In the genomic region with DNA sequence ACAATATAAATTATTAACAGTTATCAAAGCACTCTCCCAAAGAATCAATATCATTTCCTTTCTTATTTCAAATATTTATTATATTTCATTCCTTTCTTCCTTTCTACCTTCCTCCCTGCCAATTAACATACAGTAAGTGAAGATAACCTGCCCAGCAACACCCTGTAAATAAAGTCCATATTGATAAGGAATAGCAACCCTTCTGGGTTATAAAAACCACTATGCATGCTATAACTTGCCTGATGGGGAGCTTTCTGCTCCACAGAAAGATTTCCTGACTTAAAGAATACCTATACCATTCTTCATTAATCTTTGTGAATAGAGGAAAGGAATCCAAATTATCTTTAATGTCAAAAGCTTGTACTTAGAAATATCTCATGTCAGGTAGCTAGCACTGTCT, we compare ENCODE assay signal across 28 cellular contexts.
"Had no signal": no experiment of that assay in that cellular context is flagged by ENCODE, and none has a peak within 500 bp of the region (broad histone marks: within the 10 kb centered on the region; RNA-seq: fewer than 3 reads in every experiment).

No MANE protein-coding gene starts in this region.

- DNase-seq: activated CD4-positive, alpha-beta memory T cell treated with anti-CD3 and anti-CD28 coated beads for 36 hours; activated CD4-positive, alpha-beta T cell treated with anti-CD3 and anti-CD28 coated beads for 36 hours; activated CD4-positive, alpha-beta T cell treated with anti-CD3 and anti-CD28 coated beads, Interleukin-2, amount 10 ng/mL, durations not matched to agents 24 days and 14 days; activated CD4-positive, CD25-positive, alpha-beta regulatory T cell; activated CD4-positive, CD25-positive, alpha-beta regulatory T cell treated with anti-CD3 and anti-CD28 coated beads, Interleukin-2, amount 50 U/mL, for 72 hours; activated CD8-positive, alpha-beta memory T cell treated with anti-CD3 and anti-CD28 coated beads, Interleukin-2, amount 10 ng/mL, durations not matched to agents 7 days and 5 days; activated CD8-positive, alpha-beta memory T cell treated with anti-CD3 and anti-CD28 coated beads, Interleukin-2, amount 50 U/mL, for 4 hours; activated CD8-positive, alpha-beta T cell treated with anti-CD3 and anti-CD28 coated beads, Interleukin-2, amount 10 ng/mL, durations not matched to agents 7 days and 5 days; activated effector memory CD4-positive, alpha-beta T cell treated with anti-CD3 and anti-CD28 coated beads, Interleukin-2, amount 50 U/mL, for 16 hours; activated naive CD4-positive, alpha-beta T cell treated with anti-CD3 and anti-CD28 coated beads for 36 hours; activated naive CD8-positive, alpha-beta T cell treated with anti-CD3 and anti-CD28 coated beads for 36 hours; activated naive CD8-positive, alpha-beta T cell treated with anti-CD3 and anti-CD28 coated beads, Interleukin-2, amount 50 U/mL, for 24 hours; activated T-cell treated with anti-CD3 and anti-CD28 coated beads, Interleukin-2, amount 50 U/mL, for 1 hour; activated T-cell treated with anti-CD3 and anti-CD28 coated beads, Interleukin-2, amount 50 U/mL, for 48 hours; adrenal gland; amygdala; aorta; body of pancreas; central memory CD4-positive, alpha-beta T cell; cerebellar nuclear complex; colonic mucosa; effector CD8-positive, alpha-beta T cell; esophagus squamous epithelium; head of caudate nucleus; T-helper 2 cell had no signal

- H3K27me3 ChIP-seq: adrenal gland, body of pancreas, cardiac muscle cell, colonic mucosa, esophagus squamous epithelium had no signal

- H3K4me3 ChIP-seq: adrenal gland, body of pancreas, cardiac muscle cell, colonic mucosa, esophagus squamous epithelium had no signal

- FAIRE-seq: endometrium, frontal cortex had no signal

- H3K9me3 ChIP-seq: adrenal gland, body of pancreas, colonic mucosa, esophagus squamous epithelium had no signal

- H3K36me3 ChIP-seq: adrenal gland, cardiac muscle cell, colonic mucosa had no signal

- H3K4me1 ChIP-seq: adrenal gland, body of pancreas, colonic mucosa, esophagus squamous epithelium had no signal

- H3K27ac ChIP-seq: adrenal gland, body of pancreas, cardiac muscle cell, colonic mucosa, esophagus squamous epithelium had no signal
